ENCODE assay signal across 10 cellular contexts in genomic region chr1:58882322-58882951, GRCh38.
DNase-seq lines count a peak whose midpoint lies in the region; ATAC-seq and TF ChIP-seq lines count a peak whose summit lies in the region.
"Had no signal": no experiment of that assay in that cellular context is flagged by ENCODE, and none has a peak within 500 bp of the region (broad histone marks: within the 10 kb centered on the region; RNA-seq: fewer than 3 reads in every experiment).

No MANE protein-coding gene starts in this region.

- H3K79me2 ChIP-seq in HCT116 (ENCODE audit: insufficient read depth, low read length): no peaks in the 10 kb centered on the region

- no peaks in the 10 kb centered on the region for H3K9me3 ChIP-seq in HCT116 (ENCODE audit: control insufficient read depth in 1 of 2, insufficient read depth in 1 of 2, low read depth in 1 of 2, low read length in 2 of 2)
- H3K9me3 ChIP-seq in psoas muscle: no peaks in the 10 kb centered on the region

- intact Hi-C loops in HCT116 (cut with micrococcal nuclease): loop anchor here (2.0 to 10.0 kb wide), 3 partner anchors 65 to 412 kb away; partner anchors contain the start of genes FGGY and JUN
- intact Hi-C loops in psoas muscle (cut with DNase I): loop anchor here in 1 of 2 donors (5.0 kb wide), 1 partner anchor 65 kb away; no protein-coding TSS in a partner anchor

- 62 to 78% (median 63%) methylated on average over 12 of the region's 12 CpGs for WGBS in psoas muscle, 3 donors

- H3K4me1 ChIP-seq in HCT116 (ENCODE audit: control insufficient read depth in 1 of 2, insufficient read depth in 2 of 2, low read length in 2 of 2): peaks cover 48 to 56% of the 10 kb centered on the region in 2 experiments
- peaks cover 58% of the 10 kb centered on the region for H3K4me1 ChIP-seq in psoas muscle

- H3K27me3 ChIP-seq in HCT116 (ENCODE audit: insufficient read depth, low read length) (no peaks in the 10 kb centered on the region), psoas muscle (ENCODE audit: insufficient read depth in 3 of 3, low read length in 2 of 3) (no peaks in the 10 kb centered on the region)

- POLR2A ChIA-PET in HCT116 (lab: Charles Lee): interaction anchor here (0.8 to 1.7 kb wide), 3 partner anchors 20 to 99 kb away, joined by 3 to 5 read pairs (median 4); partner anchors contain the start of gene JUN

- peak overlapping the region; percentile 53 for H3K27ac ChIP-seq in HCT116 (ENCODE audit: low read depth, low read length)
- H3K27ac ChIP-seq in epithelial cell of prostate: peak overlapping the region; percentile 85
- H3K27ac ChIP-seq in psoas muscle: peak overlapping the region; percentile 88

- BruUV-seq in HCT116 (replicated peaks; lab: Mats Ljungman, UMichigan): no TSS peak

- H4K20me1 ChIP-seq in HCT116 (ENCODE audit: insufficient read depth): no peaks in the 10 kb centered on the region

- DNase-seq in HCT116 (ENCODE audit: low read depth, low spot score) (no peak), NCI-H345 treated with DMSO at 0.1 percent for 48 hours (lab: John Stamatoyannopoulos, UW; ENCODE audit: unreplicated experiment) (peak; percentile 40), epithelial cell of prostate (ENCODE audit: low read depth, low spot score) (no peak), psoas muscle (no peak), T-helper 9 cell (no peak), GM19238 (ENCODE audit: insufficient read length, low spot score) (no peak)
- DNase-seq in stimulated activated naive CD4-positive, alpha-beta T cell (lab: John Stamatoyannopoulos, UW): no peak
- DNase-seq: activated CD4-positive, alpha-beta T cell treated with anti-CD3 and anti-CD28 coated beads, Interleukin-2, amount 50 U/mL, for 1 hour; naive B cell had no signal

- RAD21 ChIA-PET in HCT116 (lab: Charles Lee; ENCODE audit: low non-redundant PET in 1 of 2, low total read pairs in 2 of 2, uncharacterized antibody in 2 of 2, unreplicated experiment in 2 of 2): interaction anchor here in 1 of 2 experiments (0.6 kb wide), 1 partner anchor 933 kb away, joined by 3 read pairs; no protein-coding TSS in a partner anchor

- TF ChIP-seq RAD21 in HCT116 (IDR thresholded peaks at IDR 0.05; ENCODE audit: low read depth): no peak

- no peaks in the 10 kb centered on the region for H3K36me3 ChIP-seq in HCT116 (ENCODE audit: control insufficient read depth in 1 of 2, insufficient read depth in 2 of 2, low read length in 2 of 2)
- no peaks in the 10 kb centered on the region for H3K36me3 ChIP-seq in psoas muscle (ENCODE audit: insufficient read depth in 1 of 2, low read depth in 1 of 2)

- H3K9me2 ChIP-seq in HCT116 (ENCODE audit: insufficient read depth): no peaks in the 10 kb centered on the region

- peak overlapping the region; percentile 46 for H3K9ac ChIP-seq in HCT116 (ENCODE audit: low read length)

- H3K4me2 ChIP-seq in HCT116 (ENCODE audit: low read length): peak overlapping the region; percentile 68

- TF ChIP-seq CTCF in HCT116 (IDR thresholded peaks at IDR 0.05 in 2 of 3, conservative IDR thresholded peaks at IDR 0.05 in 1 of 3; ENCODE audit: borderline replicate concordance in 1 of 3, insufficient read depth in 1 of 3, low read depth in 2 of 3, low read length in 2 of 3): no peak
- no peak for TF ChIP-seq CTCF in psoas muscle (IDR thresholded peaks at IDR 0.05)

- no peak overlapping the region for H3K4me3 ChIP-seq in HCT116 (replicated peaks in 1 of 2; ENCODE audit: low read depth in 1 of 2, low read length in 2 of 2)
- H3K4me3 ChIP-seq in psoas muscle: no peak overlapping the region

- H2AFZ ChIP-seq in HCT116 (ENCODE audit: low read depth, low read length, poor library complexity, severe bottlenecking): no peak overlapping the region

- no peak for ATAC-seq in HCT116
- ATAC-seq in psoas muscle: no peak
- no peak for ATAC-seq in GM18502 (IDR thresholded peaks at IDR 0.05; ENCODE audit: poor library complexity, unreplicated experiment)

- CTCF ChIA-PET in HCT116 (lab: Charles Lee): interaction anchor here (1.7 kb wide), 1 partner anchor 817 kb away, joined by 4 read pairs; no protein-coding TSS in a partner anchor

- TF ChIP-seq POLR2A in HCT116 (IDR thresholded peaks at IDR 0.05; ENCODE audit: borderline replicate concordance, extremely low read depth, insufficient read depth, insufficient read length): no peak

TF ChIP-seq in HCT116, 20 proteins besides CTCF, POLR2A, EP300 and RAD21:
- TF ChIP-seq, protein P1, sequence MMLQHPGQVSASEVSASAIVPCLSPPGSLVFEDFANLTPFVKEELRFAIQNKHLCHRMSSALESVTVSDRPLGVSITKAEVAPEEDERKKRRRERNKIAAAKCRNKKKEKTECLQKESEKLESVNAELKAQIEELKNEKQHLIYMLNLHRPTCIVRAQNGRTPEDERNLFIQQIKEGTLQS (IDR thresholded peaks at IDR 0.05): no peak
- TF ChIP-seq SIN3A (IDR thresholded peaks at IDR 0.05; ENCODE audit: low read depth) (no peak), TCF7L2 (IDR thresholded peaks at IDR 0.05; ENCODE audit: borderline replicate concordance, extremely low read depth, insufficient read depth, insufficient read length) (peak; percentile 18)
